Comparison of ENCODE assay signal across 28 cellular contexts in genomic region chrX:1291110-1291740, GRCh38. TPM values are rescaled to one million over a fixed set of nuclear protein-coding genes. Genes with fewer than 3 reads are reported as not detected.
A peak's percentile ranks its signal among the peaks of the same experiment; 100 is the strongest.
DNase-seq lines count a peak whose midpoint lies in the region; ATAC-seq and TF ChIP-seq lines count a peak whose summit lies in the region.
"Had no signal": no experiment of that assay in that cellular context is flagged by ENCODE, and none has a peak within 500 bp of the region (broad histone marks: within the 10 kb centered on the region; RNA-seq: fewer than 3 reads in every experiment).

No MANE protein-coding gene starts in this region.

- peak overlapping the region; percentile 72 for H3K27ac Mint-ChIP-seq in dendritic cell treated with granulocyte-macrophage colony-stimulating factor and Interleukin-4, amounts not matched to agents 40 ng/mL and 50 ng/mL, for 4 days
- H3K27ac Mint-ChIP-seq in stimulated activated memory B cell treated with anti-CD40 and anti-IgM and Interleukin-4, amounts not matched to agents 10 μg/mL and 1 μg/mL and 100 μg/mL, for 72 hours = no peak overlapping the region
- H3K27ac Mint-ChIP-seq: CD4-positive, alpha-beta memory T cell; CD8-positive, alpha-beta memory T cell had no signal

- H3K9me3 ChIP-seq in BLaER1 treated with 17β-estradiol and CSF1 and Interleukin-3, amounts not matched to agents 10 nM and 100 nM (replicated peaks in 1 of 11) = peaks cover 9 to 23% (median 18%) of the 10 kb centered on the region in 11 experiments
- H3K9me3 ChIP-seq in neutrophil = no peaks in the 10 kb centered on the region
- no peaks in the 10 kb centered on the region for H3K9me3 ChIP-seq in aorta (ENCODE audit: control insufficient read depth, low read length)
- H3K9me3 ChIP-seq: BE2C had no signal

- peaks cover 100% of the 10 kb centered on the region for H3K36me3 Mint-ChIP-seq in dendritic cell treated with granulocyte-macrophage colony-stimulating factor and Interleukin-4, amounts not matched to agents 40 ng/mL and 50 ng/mL, for 4 days (ENCODE audit: low read depth)
- H3K36me3 Mint-ChIP-seq in stimulated activated memory B cell treated with anti-CD40 and anti-IgM and Interleukin-4, amounts not matched to agents 10 μg/mL and 1 μg/mL and 100 μg/mL, for 72 hours = peaks cover 10% of the 10 kb centered on the region
- H3K36me3 Mint-ChIP-seq: CD4-positive, alpha-beta memory T cell; CD4-positive, CD25-positive, alpha-beta regulatory T cell; CD8-positive, alpha-beta memory T cell had no signal

- peak overlapping the region; percentile 82 to 97 (median 89) for H3K4me2 ChIP-seq in BLaER1 treated with 17β-estradiol and CSF1 and Interleukin-3, amounts not matched to agents 10 nM and 100 nM

- no peak overlapping the region for H3K4me3 ChIP-seq in BLaER1 treated with 17β-estradiol and CSF1 and Interleukin-3, amounts not matched to agents 10 nM and 100 nM
- H3K4me3 ChIP-seq in neutrophil (ENCODE audit: low read depth in 1 of 2, low read length in 1 of 2) = no peak overlapping the region
- H3K4me3 ChIP-seq in aorta (ENCODE audit: low read length in 2 of 2) = no peak overlapping the region
- H3K4me3 ChIP-seq: GM12878 had no signal

- DNase-seq in aorta = peak; percentile 4 to 67
- DNase-seq in left colon = no peak
- DNase-seq in NCI-H1092 treated with DMSO at 0.1 percent for 48 hours (lab: John Stamatoyannopoulos, UW) = no peak
- no peak for DNase-seq in NCI-H526 (lab: John Stamatoyannopoulos, UW)
- DNase-seq: 8988T; ACHN; BE2C; C1 segment of cervical spinal cord; CD4-positive, alpha-beta memory T cell; CD4-positive, CD25-positive, alpha-beta regulatory T cell; CD8-positive, alpha-beta memory T cell; COR-L47; DMS 273 treated with DMSO at 0.1 percent for 48 hours; DMS153; DMS53; DMS79; DND-41; EL; GDM1 had no signal

- peaks cover 0 to 31% (median 0%) of the 10 kb centered on the region in 11 experiments; a peak in 3 of 22 replicates for H3K36me3 ChIP-seq in BLaER1 treated with 17β-estradiol and CSF1 and Interleukin-3, amounts not matched to agents 10 nM and 100 nM
- H3K36me3 ChIP-seq in neutrophil (peaks cover 94% of the 10 kb centered on the region), aorta (ENCODE audit: control insufficient read depth in 1 of 2, insufficient read depth in 2 of 2, low read length in 1 of 2) (no peaks in the 10 kb centered on the region)
- H3K36me3 ChIP-seq: BE2C had no signal

- no peaks in the 10 kb centered on the region; a peak in 1 of 22 replicates for H4K20me1 ChIP-seq in BLaER1 treated with 17β-estradiol and CSF1 and Interleukin-3, amounts not matched to agents 10 nM and 100 nM

- no peaks in the 10 kb centered on the region for H3K27me3 Mint-ChIP-seq in dendritic cell treated with granulocyte-macrophage colony-stimulating factor and Interleukin-4, amounts not matched to agents 40 ng/mL and 50 ng/mL, for 4 days
- peaks cover 66% of the 10 kb centered on the region for H3K27me3 Mint-ChIP-seq in stimulated activated memory B cell treated with anti-CD40 and anti-IgM and Interleukin-4, amounts not matched to agents 10 μg/mL and 1 μg/mL and 100 μg/mL, for 72 hours

- H3K9ac ChIP-seq in BLaER1 treated with 17β-estradiol and CSF1 and Interleukin-3, amounts not matched to agents 10 nM and 100 nM = no peak overlapping the region

- no peak overlapping the region for H3K27ac ChIP-seq in BLaER1 treated with 17β-estradiol and CSF1 and Interleukin-3, amounts not matched to agents 10 nM and 100 nM
- H3K27ac ChIP-seq in neutrophil (peak overlapping the region; percentile 69), aorta (ENCODE audit: low read depth in 1 of 2, low read length in 2 of 2) (no peak overlapping the region)

- peaks cover 14 to 41% (median 36%) of the 10 kb centered on the region in 10 experiments for H3K4me1 ChIP-seq in BLaER1 treated with 17β-estradiol and CSF1 and Interleukin-3, amounts not matched to agents 10 nM and 100 nM
- H3K4me1 ChIP-seq in neutrophil (ENCODE audit: control insufficient read depth in 1 of 2, insufficient read depth in 1 of 2, low read depth in 1 of 2, low read length in 1 of 2) (peaks cover 0 to 7% of the 10 kb centered on the region in 2 experiments), aorta (ENCODE audit: control insufficient read depth in 1 of 2, insufficient read depth in 2 of 2, low read length in 2 of 2) (no peaks in the 10 kb centered on the region)
- H3K4me1 ChIP-seq: BE2C had no signal

- no peaks in the 10 kb centered on the region for H3K27me3 ChIP-seq in BLaER1 treated with 17β-estradiol and CSF1 and Interleukin-3, amounts not matched to agents 10 nM and 100 nM
- no peaks in the 10 kb centered on the region for H3K27me3 ChIP-seq in neutrophil
- no peaks in the 10 kb centered on the region for H3K27me3 ChIP-seq in aorta (ENCODE audit: control insufficient read depth in 1 of 2, insufficient read depth in 2 of 2, low read length in 1 of 2)
- H3K27me3 ChIP-seq: BE2C had no signal

- intact Hi-C loops in dendritic cell treated with granulocyte-macrophage colony-stimulating factor and Interleukin-4, amounts not matched to agents 40 ng/mL and 50 ng/mL, for 4 days (cut with micrococcal nuclease) = no loop called here
- intact Hi-C loops in aorta (cut with DNase I) = no loop called here
- intact Hi-C loops in left colon (cut with DNase I, micrococcal nuclease) = no loop called here

- H3K9me3 Mint-ChIP-seq in dendritic cell treated with granulocyte-macrophage colony-stimulating factor and Interleukin-4, amounts not matched to agents 40 ng/mL and 50 ng/mL, for 4 days = no peaks in the 10 kb centered on the region
- H3K9me3 Mint-ChIP-seq in stimulated activated memory B cell treated with anti-CD40 and anti-IgM and Interleukin-4, amounts not matched to agents 10 μg/mL and 1 μg/mL and 100 μg/mL, for 72 hours = peaks cover 20% of the 10 kb centered on the region

- no peak overlapping the region for H3K4me3 Mint-ChIP-seq in dendritic cell treated with granulocyte-macrophage colony-stimulating factor and Interleukin-4, amounts not matched to agents 40 ng/mL and 50 ng/mL, for 4 days
- H3K4me3 Mint-ChIP-seq in stimulated activated memory B cell treated with anti-CD40 and anti-IgM and Interleukin-4, amounts not matched to agents 10 μg/mL and 1 μg/mL and 100 μg/mL, for 72 hours = no peak overlapping the region
- H3K4me3 Mint-ChIP-seq: CD4-positive, CD25-positive, alpha-beta regulatory T cell; CD8-positive, alpha-beta memory T cell had no signal

- 82 to 86% methylated on average over 9 of the region's 9 CpGs for WGBS in aorta, 2 donors

- peaks cover 59% of the 10 kb centered on the region for H3K4me1 Mint-ChIP-seq in dendritic cell treated with granulocyte-macrophage colony-stimulating factor and Interleukin-4, amounts not matched to agents 40 ng/mL and 50 ng/mL, for 4 days (ENCODE audit: low read depth)
- H3K4me1 Mint-ChIP-seq in stimulated activated memory B cell treated with anti-CD40 and anti-IgM and Interleukin-4, amounts not matched to agents 10 μg/mL and 1 μg/mL and 100 μg/mL, for 72 hours = peaks cover 25% of the 10 kb centered on the region

- ATAC-seq in aorta (ENCODE audit: low FRiP score) (no peak), left colon (no peak)
- ATAC-seq in stimulated activated memory B cell treated with anti-CD40 and anti-IgM and Interleukin-4, amounts not matched to agents 10 μg/mL and 1 μg/mL and 100 μg/mL, for 72 hours = no peak
- ATAC-seq: GM12878 had no signal

- no peak for TF ChIP-seq CTCF in neutrophil (IDR thresholded peaks at IDR 0.05)

RNA-seq across cellular contexts. Expression of gene CSF2RA, which starts 22.6 kb away (rescaled TPM):
- total RNA-seq in aorta (10 to 100 TPM; 12.5 to 22.3 TPM), left colon (1 to 10 TPM; 1.6 to 4.8 TPM)
- 1 to 10 TPM; 1.2 to 5.5 TPM for polyA plus RNA-seq in aorta
- total RNA-seq: A673; CD4-positive, CD25-positive, alpha-beta regulatory T cell had no signal
- polyA plus RNA-seq: AG04450; CD4-positive, CD25-positive, alpha-beta regulatory T cell; CD8-positive, alpha-beta memory T cell had no signal

RNA-seq across cellular contexts. Expression of gene IL3RA, which starts 45.4 kb away (rescaled TPM):
- 10 to 100 TPM in 1 of 2 donors, 1 to 10 TPM in 1; 6.3 to 21.9 TPM for total RNA-seq in aorta
- polyA plus RNA-seq in aorta = under 1 TPM in 1 of 2 donors, not detected in 1; 0.95 TPM
- total RNA-seq in left colon = 1 to 10 TPM; 3.9 to 9.4 TPM
- total RNA-seq: Daoy, G401 had no signal
- polyA plus RNA-seq: AG04450; CD8-positive, alpha-beta memory T cell had no signal

Comparison
In these comparisons a context has a peak if more than half of its experiments do, and no peak if none do; other contexts are left out.
1. DNase-seq: peak in aorta (2 of 2); none in left colon (0 of 2), NCI-H1092 treated with DMSO at 0.1 percent for 48 hours (single experiment) and NCI-H526 (0 of 2).